9 cellular contexts compared by ENCODE assay signal in the genomic region with DNA sequence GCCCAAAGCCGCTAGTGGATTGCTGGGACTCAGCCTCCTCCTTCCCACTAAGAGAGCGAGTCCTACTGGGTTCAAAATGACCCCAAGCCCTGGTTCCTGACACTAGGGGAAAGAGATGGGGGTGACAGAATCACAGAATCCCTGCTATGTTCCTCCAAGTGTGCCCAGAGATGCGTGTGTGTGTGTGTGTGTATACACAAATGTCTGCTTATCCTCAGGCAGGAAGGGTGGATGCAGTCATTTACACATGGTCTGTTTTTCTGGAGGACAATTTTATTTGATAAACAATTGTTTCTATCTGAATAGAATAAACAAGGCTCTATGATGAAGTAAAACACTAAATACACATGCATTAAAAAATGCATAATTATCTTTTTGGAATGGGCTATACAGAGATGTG. TPM values are rescaled to one million over a fixed set of nuclear protein-coding genes. Genes with fewer than 3 reads are reported as not detected.
A peak's percentile ranks its signal among the peaks of the same experiment; 100 is the strongest.
DNase-seq lines count a peak whose midpoint lies in the region; ATAC-seq and TF ChIP-seq lines count a peak whose summit lies in the region.
"Had no signal": no experiment of that assay in that cellular context is flagged by ENCODE, and none has a peak within 500 bp of the region (broad histone marks: within the 10 kb centered on the region; RNA-seq: fewer than 3 reads in every experiment).

No MANE protein-coding gene starts in this region.

- WGBS in mesenchymal stem cell = 28% methylated on average over 3 of the region's 3 CpGs

- H3K4me1 Mint-ChIP-seq in activated naive CD8-positive, alpha-beta T cell (ENCODE audit: low read depth) = peaks cover 36% of the 10 kb centered on the region
- H3K4me1 Mint-ChIP-seq in activated naive CD8-positive, alpha-beta T cell treated with anti-CD3 and anti-CD28 coated beads, Interleukin-2, amount 50 U/mL, for 24 hours = peaks cover 40% of the 10 kb centered on the region
- H3K4me1 Mint-ChIP-seq in activated T-helper 1 cell treated with anti-CD3 and anti-CD28 coated beads, Interleukin-12 subunit alpha, Interleukin-12 subunit beta, Interleukin-2, Interleukin-4 antibody, amounts not matched to agents 30 ng/mL and 10 ng/mL and 1 ng/mL, durations not matched to agents 14 hours and 24 hours and 36 hours (ENCODE audit: low read depth) = peaks cover 46% of the 10 kb centered on the region
- peaks cover 22% of the 10 kb centered on the region for H3K4me1 Mint-ChIP-seq in type B pancreatic cell (ENCODE audit: unreplicated experiment)

- peak overlapping the region; percentile 95 for H2AK5ac ChIP-seq in mesenchymal stem cell (ENCODE audit: low read length, severe bottlenecking)

- peak overlapping the region; percentile 99 for H2BK120ac ChIP-seq in mesenchymal stem cell (ENCODE audit: low read depth, low read length)

- H4K8ac ChIP-seq in mesenchymal stem cell (ENCODE audit: low read length) = peak overlapping the region; percentile 99

- peak overlapping the region; percentile 90 to 99 for H2BK12ac ChIP-seq in mesenchymal stem cell (ENCODE audit: low read length in 2 of 2)

- no peak overlapping the region for H3K27ac Mint-ChIP-seq in activated naive CD8-positive, alpha-beta T cell
- H3K27ac Mint-ChIP-seq in activated naive CD8-positive, alpha-beta T cell treated with anti-CD3 and anti-CD28 coated beads, Interleukin-2, amount 50 U/mL, for 24 hours = no peak overlapping the region
- H3K27ac Mint-ChIP-seq in activated T-helper 1 cell treated with anti-CD3 and anti-CD28 coated beads, Interleukin-12 subunit alpha, Interleukin-12 subunit beta, Interleukin-2, Interleukin-4 antibody, amounts not matched to agents 30 ng/mL and 10 ng/mL and 1 ng/mL, durations not matched to agents 14 hours and 24 hours and 36 hours = no peak overlapping the region
- H3K27ac Mint-ChIP-seq in type B pancreatic cell = no peak overlapping the region

- peaks cover 28% of the 10 kb centered on the region for H3K27me3 Mint-ChIP-seq in activated naive CD8-positive, alpha-beta T cell
- H3K27me3 Mint-ChIP-seq in activated naive CD8-positive, alpha-beta T cell treated with anti-CD3 and anti-CD28 coated beads, Interleukin-2, amount 50 U/mL, for 24 hours = peaks cover 61% of the 10 kb centered on the region
- H3K27me3 Mint-ChIP-seq in activated T-helper 1 cell treated with anti-CD3 and anti-CD28 coated beads, Interleukin-12 subunit alpha, Interleukin-12 subunit beta, Interleukin-2, Interleukin-4 antibody, amounts not matched to agents 30 ng/mL and 10 ng/mL and 1 ng/mL, durations not matched to agents 14 hours and 24 hours and 36 hours (ENCODE audit: insufficient read depth) = peaks cover 39% of the 10 kb centered on the region
- peaks cover 61% of the 10 kb centered on the region for H3K27me3 Mint-ChIP-seq in type B pancreatic cell

- H2BK5ac ChIP-seq in mesenchymal stem cell (ENCODE audit: low read depth, low read length, poor library complexity, severe bottlenecking) = peak overlapping the region; percentile 71

- peaks cover 23 to 30% of the 10 kb centered on the region in 2 experiments for H3K36me3 ChIP-seq in mesenchymal stem cell (ENCODE audit: control insufficient read depth in 1 of 2, insufficient read depth in 2 of 2, low read depth in 1 of 2, low read length in 2 of 2)

- H3K79me1 ChIP-seq in mesenchymal stem cell (replicated peaks; ENCODE audit: low read length, poor library complexity, severe bottlenecking) = no peaks in the 10 kb centered on the region

- no peaks in the 10 kb centered on the region for H3K27me3 ChIP-seq in mesenchymal stem cell (ENCODE audit: control insufficient read depth in 1 of 2, insufficient read depth in 1 of 2, low read length in 2 of 2)

- H2BK15ac ChIP-seq in mesenchymal stem cell (ENCODE audit: low read depth, poor library complexity, severe bottlenecking) = peak overlapping the region; percentile 44

- peak overlapping the region; percentile 89 to 99 for H3K4ac ChIP-seq in mesenchymal stem cell (ENCODE audit: low read depth in 1 of 2, low read length in 2 of 2)

- H3K27ac ChIP-seq in mesenchymal stem cell (ENCODE audit: low read length, poor library complexity, severe bottlenecking) = peak overlapping the region; percentile 93

- peak overlapping the region; percentile 2 for H3K4me2 ChIP-seq in mesenchymal stem cell (ENCODE audit: low read length, poor library complexity, severe bottlenecking)

- H3K36me3 Mint-ChIP-seq in activated naive CD8-positive, alpha-beta T cell = no peaks in the 10 kb centered on the region
- H3K36me3 Mint-ChIP-seq in activated naive CD8-positive, alpha-beta T cell treated with anti-CD3 and anti-CD28 coated beads, Interleukin-2, amount 50 U/mL, for 24 hours (ENCODE audit: low read depth) = no peaks in the 10 kb centered on the region
- peaks cover 2% of the 10 kb centered on the region for H3K36me3 Mint-ChIP-seq in activated T-helper 1 cell treated with anti-CD3 and anti-CD28 coated beads, Interleukin-12 subunit alpha, Interleukin-12 subunit beta, Interleukin-2, Interleukin-4 antibody, amounts not matched to agents 30 ng/mL and 10 ng/mL and 1 ng/mL, durations not matched to agents 14 hours and 24 hours and 36 hours (ENCODE audit: low read depth)
- no peaks in the 10 kb centered on the region for H3K36me3 Mint-ChIP-seq in type B pancreatic cell

- peak overlapping the region in 1 of 2 experiments; percentile 90 for H3K4me3 ChIP-seq in mesenchymal stem cell (ENCODE audit: insufficient read depth in 1 of 2, low read depth in 1 of 2, low read length in 2 of 2)

- peak overlapping the region; percentile 89 for H3K9ac ChIP-seq in mesenchymal stem cell (ENCODE audit: low read length)

- H3K23ac ChIP-seq in mesenchymal stem cell (ENCODE audit: low read length in 2 of 2) = peak overlapping the region; percentile 61 to 66

- peak overlapping the region; percentile 87 for H3K4me3 Mint-ChIP-seq in activated naive CD8-positive, alpha-beta T cell
- no peak overlapping the region for H3K4me3 Mint-ChIP-seq in activated naive CD8-positive, alpha-beta T cell treated with anti-CD3 and anti-CD28 coated beads, Interleukin-2, amount 50 U/mL, for 24 hours
- H3K4me3 Mint-ChIP-seq in activated T-helper 1 cell treated with anti-CD3 and anti-CD28 coated beads, Interleukin-12 subunit alpha, Interleukin-12 subunit beta, Interleukin-2, Interleukin-4 antibody, amounts not matched to agents 30 ng/mL and 10 ng/mL and 1 ng/mL, durations not matched to agents 14 hours and 24 hours and 36 hours = peak overlapping the region; percentile 79
- H3K4me3 Mint-ChIP-seq in type B pancreatic cell = peak overlapping the region; percentile 90

- H2AFZ ChIP-seq in mesenchymal stem cell (ENCODE audit: low read depth, low read length) = no peak overlapping the region

- H3K4me1 ChIP-seq in mesenchymal stem cell (ENCODE audit: control insufficient read depth, insufficient read depth, low read depth, low read length) = peaks cover 49% of the 10 kb centered on the region

- no peak for TF ChIP-seq CTCF in type B pancreatic cell (conservative IDR thresholded peaks at IDR 0.05)

- peak overlapping the region; percentile 96 for H3K18ac ChIP-seq in mesenchymal stem cell (ENCODE audit: low read depth in 1 of 2, low read length in 2 of 2)

- peak overlapping the region; percentile 94 for H4K91ac ChIP-seq in mesenchymal stem cell (ENCODE audit: low read length)

- H3K9me3 Mint-ChIP-seq in activated naive CD8-positive, alpha-beta T cell (ENCODE audit: low read depth) = no peaks in the 10 kb centered on the region
- H3K9me3 Mint-ChIP-seq in activated naive CD8-positive, alpha-beta T cell treated with anti-CD3 and anti-CD28 coated beads, Interleukin-2, amount 50 U/mL, for 24 hours = no peaks in the 10 kb centered on the region
- H3K9me3 Mint-ChIP-seq in activated T-helper 1 cell treated with anti-CD3 and anti-CD28 coated beads, Interleukin-12 subunit alpha, Interleukin-12 subunit beta, Interleukin-2, Interleukin-4 antibody, amounts not matched to agents 30 ng/mL and 10 ng/mL and 1 ng/mL, durations not matched to agents 14 hours and 24 hours and 36 hours = no peaks in the 10 kb centered on the region
- no peaks in the 10 kb centered on the region for H3K9me3 Mint-ChIP-seq in type B pancreatic cell

- no peaks in the 10 kb centered on the region for H3K9me3 ChIP-seq in mesenchymal stem cell (ENCODE audit: control insufficient read depth, low read length)

- no peak for DNase-seq in activated naive CD8-positive, alpha-beta T cell treated with anti-CD3 and anti-CD28 coated beads, Interleukin-2, amount 50 U/mL, for 24 hours
- DNase-seq in activated T-helper 1 cell treated with anti-CD3 and anti-CD28 coated beads, Interleukin-12 subunit alpha, Interleukin-12 subunit beta, Interleukin-2, Interleukin-4 antibody, amounts not matched to agents 30 ng/mL and 10 ng/mL and 1 ng/mL, durations not matched to agents 14 hours and 24 hours and 36 hours (ENCODE audit: low spot score) = no peak
- peak; percentile 80 for DNase-seq in mesenchymal stem cell
- no peak for DNase-seq in type B pancreatic cell (ENCODE audit: extremely low spot score, unreplicated experiment)
- DNase-seq in iPS-NIHi11 (ENCODE audit: low spot score) = no peak
- DNase-seq: NCI-H2029 had no signal

- peak overlapping the region in 1 of 2 experiments; percentile 97 for H3K14ac ChIP-seq in mesenchymal stem cell (ENCODE audit: low read length in 2 of 2)

- ATAC-seq in activated naive CD8-positive, alpha-beta T cell treated with anti-CD3 and anti-CD28 coated beads, Interleukin-2, amount 50 U/mL, for 24 hours = no peak
- ATAC-seq in HG02885 (IDR thresholded peaks at IDR 0.05; ENCODE audit: poor library complexity, unreplicated experiment) = no peak
- ATAC-seq in GM21367 (IDR thresholded peaks at IDR 0.05; ENCODE audit: unreplicated experiment) = no peak

- intact Hi-C loops in activated T-helper 1 cell treated with anti-CD3 and anti-CD28 coated beads, Interleukin-12 subunit alpha, Interleukin-12 subunit beta, Interleukin-2, Interleukin-4 antibody, amounts not matched to agents 30 ng/mL and 10 ng/mL and 1 ng/mL, durations not matched to agents 14 hours and 24 hours and 36 hours (cut with micrococcal nuclease) = loop anchor here (1.0 to 2.0 kb wide), 3 partner anchors 13 to 23 kb away; no protein-coding TSS in a partner anchor

RNA-seq across cellular contexts. Expression of gene PLAU, which starts 1.2 kb away (rescaled TPM):
- total RNA-seq in activated T-helper 1 cell treated with anti-CD3 and anti-CD28 coated beads, Interleukin-12 subunit alpha, Interleukin-12 subunit beta, Interleukin-2, Interleukin-4 antibody, amounts not matched to agents 30 ng/mL and 10 ng/mL and 1 ng/mL, durations not matched to agents 14 hours and 24 hours and 36 hours = 0.37 and 0.60 TPM in 2 replicates
- 1,126 TPM for polyA plus RNA-seq in mesenchymal stem cell (2013, experiment 1 of 2)
- 1,146 TPM for polyA plus RNA-seq in mesenchymal stem cell (2013, experiment 2 of 2)
- total RNA-seq in type B pancreatic cell (ENCODE audit: low replicate concordance) = 3.5 and 5.5 TPM in 2 replicates

RNA-seq across cellular contexts. Expression of gene CAMK2G, which starts 35.4 kb away (rescaled TPM):
- 15.9 and 18.7 TPM in 2 replicates for total RNA-seq in activated T-helper 1 cell treated with anti-CD3 and anti-CD28 coated beads, Interleukin-12 subunit alpha, Interleukin-12 subunit beta, Interleukin-2, Interleukin-4 antibody, amounts not matched to agents 30 ng/mL and 10 ng/mL and 1 ng/mL, durations not matched to agents 14 hours and 24 hours and 36 hours
- 17.2 TPM for polyA plus RNA-seq in mesenchymal stem cell (2013, experiment 1 of 2)
- 16.4 TPM for polyA plus RNA-seq in mesenchymal stem cell (2013, experiment 2 of 2)
- total RNA-seq in type B pancreatic cell (ENCODE audit: low replicate concordance) = 24.9 and 27.5 TPM in 2 replicates
